Comparison of ENCODE assay signal across 8 cellular contexts in genomic region chr19:35204799-35205732, GRCh38. TPM values are rescaled to one million over a fixed set of nuclear protein-coding genes. Genes with fewer than 3 reads are reported as not detected.
DNase-seq lines count a peak whose midpoint lies in the region; ATAC-seq and TF ChIP-seq lines count a peak whose summit lies in the region.

No MANE protein-coding gene starts in this region.

- ATAC-seq in GM19372 (IDR thresholded peaks at IDR 0.05; ENCODE audit: low read depth, unreplicated experiment) (peak; percentile 53), HG03025 (IDR thresholded peaks at IDR 0.05; ENCODE audit: low FRiP score, unreplicated experiment) (no peak)
- peak; percentile 13 for ATAC-seq in activated naive CD8-positive, alpha-beta T cell treated with anti-CD3 and anti-CD28 coated beads, Interleukin-2, amount 10 ng/mL, durations not matched to agents 7 days and 5 days (ENCODE audit: low read depth)

- H2AFZ ChIP-seq in smooth muscle cell (ENCODE audit: low read depth) = no peak overlapping the region

- H3K9me3 ChIP-seq in smooth muscle cell (replicated peaks; ENCODE audit: low read depth) = no peaks in the 10 kb centered on the region

- POLR2A ChIA-PET in activated naive CD8-positive, alpha-beta T cell treated with anti-CD3 and anti-CD28 coated beads, Interleukin-2, amount 10 ng/mL, durations not matched to agents 7 days and 5 days (lab: Charles Lee) = interaction anchor here (1.6 to 3.3 kb wide), 2 partner anchors 38 to 51 kb away, joined by 5 to 26 read pairs; partner anchors contain the start of gene FXYD5

- no peaks in the 10 kb centered on the region for H3K79me2 ChIP-seq in smooth muscle cell (ENCODE audit: low read depth)

- no peaks in the 10 kb centered on the region for H3F3A ChIP-seq in smooth muscle cell (ENCODE audit: low read depth)

- H3K4me1 ChIP-seq in smooth muscle cell (ENCODE audit: low read depth) = no peaks in the 10 kb centered on the region

- no peak for TF ChIP-seq CTCF in CD14-positive monocyte (IDR thresholded peaks at IDR 0.05)
- TF ChIP-seq CTCF in HL-60 (IDR thresholded peaks at IDR 0.05; ENCODE audit: insufficient read depth, low read length) = no peak
- no peak for TF ChIP-seq CTCF in smooth muscle cell (IDR thresholded peaks at IDR 0.05; ENCODE audit: borderline replicate concordance, insufficient read depth, poor library complexity, severe bottlenecking)

- H3K36me3 Mint-ChIP-seq in CD14-positive monocyte = peaks cover 0 to 2% of the 10 kb centered on the region in 2 donors
- H3K36me3 Mint-ChIP-seq in activated naive CD8-positive, alpha-beta T cell treated with anti-CD3 and anti-CD28 coated beads, Interleukin-2, amount 10 ng/mL, durations not matched to agents 7 days and 5 days = peaks cover 5% of the 10 kb centered on the region

- H3K4me3 ChIP-seq in HL-60 (replicated peaks; ENCODE audit: insufficient read depth, low read length) (no peak overlapping the region), smooth muscle cell (no peak overlapping the region)

- WGBS in smooth muscle cell (ENCODE audit: low lambda C conversion rate) = 75% methylated on average over 10 of the region's 13 CpGs

- no peaks in the 10 kb centered on the region for H3K36me3 ChIP-seq in smooth muscle cell (ENCODE audit: low read depth)

- H3K4me1 Mint-ChIP-seq in CD14-positive monocyte = peaks cover 42% of the 10 kb centered on the region
- H3K4me1 Mint-ChIP-seq in activated naive CD8-positive, alpha-beta T cell treated with anti-CD3 and anti-CD28 coated beads, Interleukin-2, amount 10 ng/mL, durations not matched to agents 7 days and 5 days = peaks cover 66% of the 10 kb centered on the region

- H3K27me3 Mint-ChIP-seq in CD14-positive monocyte (ENCODE audit: low read depth in 3 of 3) = peaks cover 0 to 1% (median 0%) of the 10 kb centered on the region in 3 donors
- H3K27me3 Mint-ChIP-seq in activated naive CD8-positive, alpha-beta T cell treated with anti-CD3 and anti-CD28 coated beads, Interleukin-2, amount 10 ng/mL, durations not matched to agents 7 days and 5 days = no peaks in the 10 kb centered on the region

- no peak overlapping the region for H3K4me2 ChIP-seq in smooth muscle cell

- H3K4me3 Mint-ChIP-seq in CD14-positive monocyte = peak overlapping the region in 1 of 2 donors; percentile 4
- H3K4me3 Mint-ChIP-seq in activated naive CD8-positive, alpha-beta T cell treated with anti-CD3 and anti-CD28 coated beads, Interleukin-2, amount 10 ng/mL, durations not matched to agents 7 days and 5 days = peak overlapping the region; percentile 81

- H3K27me3 ChIP-seq in HL-60 (ENCODE audit: insufficient read depth, poor library complexity, severe bottlenecking) (peaks cover 3% of the 10 kb centered on the region), smooth muscle cell (ENCODE audit: low read depth) (no peaks in the 10 kb centered on the region)

- no peaks in the 10 kb centered on the region for H4K20me1 ChIP-seq in smooth muscle cell (ENCODE audit: low read depth)

- no peak overlapping the region for H3K9ac ChIP-seq in smooth muscle cell (ENCODE audit: low read depth)

- DNase-seq in CD14-positive monocyte (ENCODE audit: low spot score) = peak; percentile 80
- DNase-seq in HL-60 (ENCODE audit: low read depth in 1 of 2, low spot score in 1 of 2) = peak in 1 of 2 experiments; percentile 75
- no peak for DNase-seq in activated naive CD8-positive, alpha-beta T cell treated with anti-CD3 and anti-CD28 coated beads, Interleukin-2, amount 10 ng/mL, durations not matched to agents 7 days and 5 days
- DNase-seq in NCI-H1417 (lab: John Stamatoyannopoulos, UW) = no peak
- DNase-seq in smooth muscle cell (lab: John Stamatoyannopoulos, UW; ENCODE audit: unreplicated experiment) = no peak
- DNase-seq in NCI-H510A treated with DMSO at 0.1 percent for 48 hours (lab: John Stamatoyannopoulos, UW) = no peak

- peak overlapping the region; percentile 89 to 96 (median 93) for H3K27ac Mint-ChIP-seq in CD14-positive monocyte
- peak overlapping the region; percentile 97 for H3K27ac Mint-ChIP-seq in activated naive CD8-positive, alpha-beta T cell treated with anti-CD3 and anti-CD28 coated beads, Interleukin-2, amount 10 ng/mL, durations not matched to agents 7 days and 5 days

- H3K9me3 Mint-ChIP-seq in CD14-positive monocyte = peaks cover 0 to 12% (median 4%) of the 10 kb centered on the region in 7 donors
- peaks cover 3% of the 10 kb centered on the region for H3K9me3 Mint-ChIP-seq in activated naive CD8-positive, alpha-beta T cell treated with anti-CD3 and anti-CD28 coated beads, Interleukin-2, amount 10 ng/mL, durations not matched to agents 7 days and 5 days

- intact Hi-C loops in CD14-positive monocyte (cut with micrococcal nuclease) = loop anchor here in 1 of 2 donors (10.0 kb wide), 1 partner anchor 60 kb away; the partner anchor contains the start of gene USF2

- H3K27ac ChIP-seq in HL-60 (replicated peaks) (peak overlapping the region; percentile 48; the same call in 1 of the 2 replicates), smooth muscle cell (ENCODE audit: low read depth) (no peak overlapping the region)

RNA-seq across cellular contexts. Expression of gene FAM187B, which starts 23.5 kb away (rescaled TPM):
- not detected for polyA plus RNA-seq in CD14-positive monocyte
- not detected for total RNA-seq in activated naive CD8-positive, alpha-beta T cell treated with anti-CD3 and anti-CD28 coated beads, Interleukin-2, amount 10 ng/mL, durations not matched to agents 7 days and 5 days
- not detected in 2 replicates for total RNA-seq in smooth muscle cell
- polyA plus RNA-seq in smooth muscle cell = not detected in 2 replicates

RNA-seq across cellular contexts. Expression of gene LSR, which starts 43.7 kb away (rescaled TPM):
- polyA plus RNA-seq in CD14-positive monocyte (under 1 TPM in 1 of 2 donors, not detected in 1; 0.17 TPM), smooth muscle cell (14.2 and 85.3 TPM in 2 replicates)
- 10 to 100 TPM; 33.2 to 36.3 TPM for total RNA-seq in activated naive CD8-positive, alpha-beta T cell treated with anti-CD3 and anti-CD28 coated beads, Interleukin-2, amount 10 ng/mL, durations not matched to agents 7 days and 5 days
- total RNA-seq in smooth muscle cell = 11.3 and 14.0 TPM in 2 replicates

RNA-seq across cellular contexts. Expression of gene FXYD5, which starts 50.5 kb away (rescaled TPM):
- polyA plus RNA-seq in CD14-positive monocyte = 100 to 1,000 TPM; 204 to 312 TPM
- 100 to 1,000 TPM; 353 to 360 TPM for total RNA-seq in activated naive CD8-positive, alpha-beta T cell treated with anti-CD3 and anti-CD28 coated beads, Interleukin-2, amount 10 ng/mL, durations not matched to agents 7 days and 5 days
- total RNA-seq in smooth muscle cell = 89.3 and 133 TPM in 2 replicates
- 205 and 246 TPM in 2 replicates for polyA plus RNA-seq in smooth muscle cell
